1 cellular context compared by ENCODE assay signal in the genomic region with DNA sequence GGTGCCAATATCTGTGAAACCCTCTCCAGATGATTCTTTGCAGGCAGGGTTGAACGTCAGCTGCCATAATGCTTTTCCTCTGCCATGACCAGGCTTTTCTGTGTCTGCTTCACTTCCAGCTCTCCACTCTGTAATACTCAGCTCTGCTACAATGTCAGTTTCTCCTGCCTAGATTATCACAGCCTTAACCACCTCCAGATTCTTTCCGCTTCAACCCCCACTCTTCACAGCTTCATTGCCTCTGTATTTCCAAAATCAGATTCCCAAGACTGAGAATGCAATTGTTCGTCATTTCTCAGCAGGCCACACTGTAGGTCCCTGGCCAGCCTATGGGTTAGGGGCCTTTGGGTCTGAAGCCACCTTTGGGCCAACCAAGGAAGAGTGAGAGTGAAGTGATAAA.
TF ChIP-seq lines count a peak whose summit lies in the region.

No MANE protein-coding gene starts in this region.

TF ChIP-seq in GM23338, 12 proteins besides CTCF, POLR2A, EP300 and RAD21 (continued from another document):
- TF ChIP-seq, protein P1, sequence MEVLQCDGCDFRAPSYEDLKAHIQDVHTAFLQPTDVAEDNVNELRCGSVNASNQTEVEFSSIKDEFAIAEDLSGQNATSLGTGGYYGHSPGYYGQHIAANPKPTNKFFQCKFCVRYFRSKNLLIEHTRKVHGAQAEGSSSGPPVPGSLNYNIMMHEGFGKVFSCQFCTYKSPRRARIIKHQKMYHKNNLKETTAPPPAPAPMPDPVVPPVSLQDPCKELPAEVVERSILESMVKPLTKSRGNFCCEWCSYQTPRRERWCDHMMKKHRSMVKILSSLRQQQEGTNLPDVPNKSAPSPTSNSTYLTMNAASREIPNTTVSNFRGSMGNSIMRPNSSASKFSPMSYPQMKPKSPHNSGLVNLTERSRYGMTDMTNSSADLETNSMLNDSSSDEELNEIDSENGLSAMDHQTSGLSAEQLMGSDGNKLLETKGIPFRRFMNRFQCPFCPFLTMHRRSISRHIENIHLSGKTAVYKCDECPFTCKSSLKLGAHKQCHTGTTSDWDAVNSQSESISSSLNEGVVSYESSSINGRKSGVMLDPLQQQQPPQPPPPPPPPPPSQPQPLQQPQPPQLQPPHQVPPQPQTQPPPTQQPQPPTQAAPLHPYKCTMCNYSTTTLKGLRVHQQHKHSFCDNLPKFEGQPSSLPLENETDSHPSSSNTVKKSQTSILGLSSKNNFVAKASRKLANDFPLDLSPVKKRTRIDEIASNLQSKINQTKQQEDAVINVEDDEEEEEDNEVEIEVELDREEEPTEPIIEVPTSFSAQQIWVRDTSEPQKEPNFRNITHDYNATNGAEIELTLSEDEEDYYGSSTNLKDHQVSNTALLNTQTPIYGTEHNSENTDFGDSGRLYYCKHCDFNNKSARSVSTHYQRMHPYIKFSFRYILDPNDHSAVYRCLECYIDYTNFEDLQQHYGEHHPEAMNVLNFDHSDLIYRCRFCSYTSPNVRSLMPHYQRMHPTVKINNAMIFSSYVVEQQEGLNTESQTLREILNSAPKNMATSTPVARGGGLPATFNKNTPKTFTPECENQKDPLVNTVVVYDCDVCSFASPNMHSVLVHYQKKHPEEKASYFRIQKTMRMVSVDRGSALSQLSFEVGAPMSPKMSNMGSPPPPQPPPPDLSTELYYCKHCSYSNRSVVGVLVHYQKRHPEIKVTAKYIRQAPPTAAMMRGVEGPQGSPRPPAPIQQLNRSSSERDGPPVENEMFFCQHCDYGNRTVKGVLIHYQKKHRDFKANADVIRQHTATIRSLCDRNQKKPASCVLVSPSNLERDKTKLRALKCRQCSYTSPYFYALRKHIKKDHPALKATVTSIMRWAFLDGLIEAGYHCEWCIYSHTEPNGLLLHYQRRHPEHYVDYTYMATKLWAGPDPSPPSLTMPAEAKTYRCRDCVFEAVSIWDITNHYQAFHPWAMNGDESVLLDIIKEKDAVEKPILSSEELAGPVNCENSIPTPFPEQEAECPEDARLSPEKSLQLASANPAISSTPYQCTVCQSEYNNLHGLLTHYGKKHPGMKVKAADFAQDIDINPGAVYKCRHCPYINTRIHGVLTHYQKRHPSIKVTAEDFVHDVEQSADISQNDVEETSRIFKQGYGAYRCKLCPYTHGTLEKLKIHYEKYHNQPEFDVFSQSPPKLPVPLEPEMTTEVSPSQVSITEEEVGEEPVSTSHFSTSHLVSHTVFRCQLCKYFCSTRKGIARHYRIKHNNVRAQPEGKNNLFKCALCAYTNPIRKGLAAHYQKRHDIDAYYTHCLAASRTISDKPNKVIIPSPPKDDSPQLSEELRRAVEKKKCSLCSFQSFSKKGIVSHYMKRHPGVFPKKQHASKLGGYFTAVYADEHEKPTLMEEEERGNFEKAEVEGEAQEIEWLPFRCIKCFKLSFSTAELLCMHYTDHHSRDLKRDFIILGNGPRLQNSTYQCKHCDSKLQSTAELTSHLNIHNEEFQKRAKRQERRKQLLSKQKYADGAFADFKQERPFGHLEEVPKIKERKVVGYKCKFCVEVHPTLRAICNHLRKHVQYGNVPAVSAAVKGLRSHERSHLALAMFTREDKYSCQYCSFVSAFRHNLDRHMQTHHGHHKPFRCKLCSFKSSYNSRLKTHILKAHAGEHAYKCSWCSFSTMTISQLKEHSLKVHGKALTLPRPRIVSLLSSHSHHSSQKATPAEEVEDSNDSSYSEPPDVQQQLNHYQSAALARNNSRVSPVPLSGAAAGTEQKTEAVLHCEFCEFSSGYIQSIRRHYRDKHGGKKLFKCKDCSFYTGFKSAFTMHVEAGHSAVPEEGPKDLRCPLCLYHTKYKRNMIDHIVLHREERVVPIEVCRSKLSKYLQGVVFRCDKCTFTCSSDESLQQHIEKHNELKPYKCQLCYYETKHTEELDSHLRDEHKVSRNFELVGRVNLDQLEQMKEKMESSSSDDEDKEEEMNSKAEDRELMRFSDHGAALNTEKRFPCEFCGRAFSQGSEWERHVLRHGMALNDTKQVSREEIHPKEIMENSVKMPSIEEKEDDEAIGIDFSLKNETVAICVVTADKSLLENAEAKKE (CRISPR knock-in tag; IDR thresholded peaks at IDR 0.05): no peak
- TF ChIP-seq STAT1 (IDR thresholded peaks at IDR 0.05; ENCODE audit: unreplicated experiment): no peak
- no peak for TF ChIP-seq EZH2phosphoT487 (IDR thresholded peaks at IDR 0.05; ENCODE audit: unreplicated experiment)
- TF ChIP-seq ZNF114 (CRISPR knock-in tag; IDR thresholded peaks at IDR 0.05): no peak
- no peak for TF ChIP-seq ZNF331 (CRISPR knock-in tag; IDR thresholded peaks at IDR 0.05; ENCODE audit: low read depth)
- TF ChIP-seq JUNB (IDR thresholded peaks at IDR 0.05; ENCODE audit: unreplicated experiment): no peak
- no peak for TF ChIP-seq CREB1 (CRISPR knock-in tag; IDR thresholded peaks at IDR 0.05; ENCODE audit: low read depth)
- no peak for TF ChIP-seq POLR2AphosphoS5 (IDR thresholded peaks at IDR 0.05; ENCODE audit: low read depth)
- TF ChIP-seq, protein P2, sequence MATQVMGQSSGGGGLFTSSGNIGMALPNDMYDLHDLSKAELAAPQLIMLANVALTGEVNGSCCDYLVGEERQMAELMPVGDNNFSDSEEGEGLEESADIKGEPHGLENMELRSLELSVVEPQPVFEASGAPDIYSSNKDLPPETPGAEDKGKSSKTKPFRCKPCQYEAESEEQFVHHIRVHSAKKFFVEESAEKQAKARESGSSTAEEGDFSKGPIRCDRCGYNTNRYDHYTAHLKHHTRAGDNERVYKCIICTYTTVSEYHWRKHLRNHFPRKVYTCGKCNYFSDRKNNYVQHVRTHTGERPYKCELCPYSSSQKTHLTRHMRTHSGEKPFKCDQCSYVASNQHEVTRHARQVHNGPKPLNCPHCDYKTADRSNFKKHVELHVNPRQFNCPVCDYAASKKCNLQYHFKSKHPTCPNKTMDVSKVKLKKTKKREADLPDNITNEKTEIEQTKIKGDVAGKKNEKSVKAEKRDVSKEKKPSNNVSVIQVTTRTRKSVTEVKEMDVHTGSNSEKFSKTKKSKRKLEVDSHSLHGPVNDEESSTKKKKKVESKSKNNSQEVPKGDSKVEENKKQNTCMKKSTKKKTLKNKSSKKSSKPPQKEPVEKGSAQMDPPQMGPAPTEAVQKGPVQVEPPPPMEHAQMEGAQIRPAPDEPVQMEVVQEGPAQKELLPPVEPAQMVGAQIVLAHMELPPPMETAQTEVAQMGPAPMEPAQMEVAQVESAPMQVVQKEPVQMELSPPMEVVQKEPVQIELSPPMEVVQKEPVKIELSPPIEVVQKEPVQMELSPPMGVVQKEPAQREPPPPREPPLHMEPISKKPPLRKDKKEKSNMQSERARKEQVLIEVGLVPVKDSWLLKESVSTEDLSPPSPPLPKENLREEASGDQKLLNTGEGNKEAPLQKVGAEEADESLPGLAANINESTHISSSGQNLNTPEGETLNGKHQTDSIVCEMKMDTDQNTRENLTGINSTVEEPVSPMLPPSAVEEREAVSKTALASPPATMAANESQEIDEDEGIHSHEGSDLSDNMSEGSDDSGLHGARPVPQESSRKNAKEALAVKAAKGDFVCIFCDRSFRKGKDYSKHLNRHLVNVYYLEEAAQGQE (IDR thresholded peaks at IDR 0.05; ENCODE audit: unreplicated experiment): no peak
